20 cellular contexts compared by ENCODE assay signal in genomic region chr13:90502143-90502542, GRCh38.
"Had no signal": no experiment of that assay in that cellular context is flagged by ENCODE, and none has a peak within 500 bp of the region (broad histone marks: within the 10 kb centered on the region; RNA-seq: fewer than 3 reads in every experiment).

No MANE protein-coding gene starts in this region.

- H3K27me3 Mint-ChIP-seq: naive thymus-derived CD4-positive, alpha-beta T cell had no signal

- H3K27ac Mint-ChIP-seq: activated naive CD4-positive, alpha-beta T cell treated with anti-CD3 and anti-CD28 coated beads, Interleukin-2, amount 50 U/mL, for 72 hours; naive thymus-derived CD4-positive, alpha-beta T cell; neural progenitor cell had no signal

- DNase-seq: activated CD4-positive, CD25-positive, alpha-beta regulatory T cell treated with anti-CD3 and anti-CD28 coated beads, Interleukin-2, amount 50 U/mL, for 72 hours; activated gamma-delta T cell treated with Interleukin-2 at 50 U/mL for 16 hours; adrenal gland; dermis blood vessel endothelial cell; foreskin fibroblast; kidney; left lung; mesenchymal stem cell; mucosa of descending colon; naive thymus-derived CD4-positive, alpha-beta T cell; psoas muscle; right lobe of liver; stimulated activated CD4-positive, alpha-beta T cell treated with anti-CD3 and anti-CD28 coated beads, Interleukin-15, amount 100 ng/mL, for 24 hours; stimulated activated CD4-positive, alpha-beta T cell treated with anti-CD3 and anti-CD28 coated beads, Interleukin-2, amount 100 ng/mL, for 48 hours; stomach; T-helper 2 cell; upper lobe of left lung had no signal

- H3K27me3 ChIP-seq: adrenal gland, left lung, neural progenitor cell, right lobe of liver, stomach, upper lobe of left lung had no signal

- H3K36me3 Mint-ChIP-seq: activated naive CD4-positive, alpha-beta T cell treated with anti-CD3 and anti-CD28 coated beads, Interleukin-2, amount 50 U/mL, for 72 hours; naive thymus-derived CD4-positive, alpha-beta T cell; neural progenitor cell had no signal

- H3K4me3 ChIP-seq: adrenal gland, left lung, mucosa of descending colon, neural progenitor cell, psoas muscle, right lobe of liver, stomach, upper lobe of left lung had no signal

- H3K4me1 Mint-ChIP-seq: naive thymus-derived CD4-positive, alpha-beta T cell had no signal

- H3K9me3 Mint-ChIP-seq: activated naive CD4-positive, alpha-beta T cell treated with anti-CD3 and anti-CD28 coated beads, Interleukin-2, amount 50 U/mL, for 72 hours; neural progenitor cell had no signal

- H3K36me3 ChIP-seq: adrenal gland, left lung, neural progenitor cell, right lobe of liver, stomach, upper lobe of left lung had no signal

- H3K4me1 ChIP-seq: left lung, neural progenitor cell, psoas muscle, right lobe of liver, stomach, upper lobe of left lung had no signal

- H3K9me3 ChIP-seq: mucosa of descending colon, psoas muscle, right lobe of liver, stomach, upper lobe of left lung had no signal

- H3K4me3 Mint-ChIP-seq: naive thymus-derived CD4-positive, alpha-beta T cell; neural progenitor cell had no signal

- H3K27ac ChIP-seq: adrenal gland, left lung, neural progenitor cell, psoas muscle, right lobe of liver, stomach, upper lobe of left lung, VCaP had no signal

- ATAC-seq: activated naive CD4-positive, alpha-beta T cell treated with anti-CD3 and anti-CD28 coated beads, Interleukin-2, amount 50 U/mL, for 72 hours; left lung; mucosa of descending colon; naive thymus-derived CD4-positive, alpha-beta T cell; psoas muscle; right lobe of liver had no signal
